12 cellular contexts compared by ENCODE assay signal in genomic region chr10:28734940-28735759, GRCh38. TPM values are rescaled to one million over a fixed set of nuclear protein-coding genes. Genes with fewer than 3 reads are reported as not detected.
A peak's percentile ranks its signal among the peaks of the same experiment; 100 is the strongest.
DNase-seq lines count a peak whose midpoint lies in the region; ATAC-seq, FAIRE-seq and TF ChIP-seq lines count a peak whose summit lies in the region.
"Had no signal": no experiment of that assay in that cellular context is flagged by ENCODE, and none has a peak within 500 bp of the region (broad histone marks: within the 10 kb centered on the region; RNA-seq: fewer than 3 reads in every experiment).

No MANE protein-coding gene starts in this region.

- no peaks in the 10 kb centered on the region for H3K4me1 ChIP-seq in left lung
- no peaks in the 10 kb centered on the region for H3K4me1 ChIP-seq in CD8-positive, alpha-beta T cell (ENCODE audit: insufficient read depth, low read length)
- H3K4me1 ChIP-seq: body of pancreas had no signal

- H3K4me3 ChIP-seq in AG04450 (ENCODE audit: low read depth, low read length) (no peak overlapping the region), astrocyte of the cerebellum (ENCODE audit: low read depth, low read length) (no peak overlapping the region), left lung (no peak overlapping the region)
- H3K4me3 ChIP-seq in CD8-positive, alpha-beta T cell (ENCODE audit: low read depth, low read length), result no peak overlapping the region
- H3K4me3 ChIP-seq: body of pancreas had no signal

- H3K27me3 Mint-ChIP-seq in CD8-positive, alpha-beta T cell (ENCODE audit: low read depth), result peaks cover 20% of the 10 kb centered on the region

- intact Hi-C loops in left lung (cut with DNase I), result no loop called here
- intact Hi-C loops in CD8-positive, alpha-beta T cell (cut with DNase I, micrococcal nuclease), result no loop called here

- H3K36me3 Mint-ChIP-seq in CD8-positive, alpha-beta T cell, result no peaks in the 10 kb centered on the region

- peaks cover 4% of the 10 kb centered on the region for H3K9me3 Mint-ChIP-seq in CD8-positive, alpha-beta T cell

- H3K4me3 Mint-ChIP-seq in CD8-positive, alpha-beta T cell, result no peak overlapping the region
- H3K4me3 Mint-ChIP-seq: naive thymus-derived CD4-positive, alpha-beta T cell had no signal

- no peak for FAIRE-seq in HTR-8/SVneo (lab: Jason Lieb, UNC)

- no peaks in the 10 kb centered on the region for H3K4me1 Mint-ChIP-seq in CD8-positive, alpha-beta T cell (ENCODE audit: low read depth)

- POLR2A ChIA-PET in AG04450 (lab: Yijun Ruan, JAX), result interaction anchor here (1.2 kb wide), 1 partner anchor 56 kb away, joined by 6 read pairs; no protein-coding TSS in a partner anchor
- POLR2A ChIA-PET in CD8-positive, alpha-beta T cell (lab: Charles Lee), result no interaction called here

- TF ChIP-seq CTCF in AG04450 (IDR thresholded peaks at IDR 0.05; ENCODE audit: low read depth, low read length), result no peak
- no peak for TF ChIP-seq CTCF in astrocyte of the cerebellum (IDR thresholded peaks at IDR 0.05; ENCODE audit: low read depth, low read length, missing control alignments)
- no peak for TF ChIP-seq CTCF in left lung (IDR thresholded peaks at IDR 0.05)
- no peak for TF ChIP-seq CTCF in CD8-positive, alpha-beta T cell (IDR thresholded peaks at IDR 0.05)

- no peaks in the 10 kb centered on the region for H3K27me3 ChIP-seq in AG04450 (ENCODE audit: control insufficient read depth, insufficient read depth, low read length)
- no peaks in the 10 kb centered on the region for H3K27me3 ChIP-seq in left lung
- H3K27me3 ChIP-seq in CD8-positive, alpha-beta T cell (ENCODE audit: insufficient read depth, low read length), result no peaks in the 10 kb centered on the region
- H3K27me3 ChIP-seq: body of pancreas had no signal

- H3K27ac ChIP-seq in AG04450 (ENCODE audit: low read depth, low read length) (peak overlapping the region; percentile 85), left lung (no peak overlapping the region)
- H3K27ac ChIP-seq in CD8-positive, alpha-beta T cell (ENCODE audit: low read depth, low read length), result no peak overlapping the region
- H3K27ac ChIP-seq: body of pancreas had no signal

- H3K27ac Mint-ChIP-seq in CD8-positive, alpha-beta T cell, result no peak overlapping the region
- H3K27ac Mint-ChIP-seq: naive thymus-derived CD4-positive, alpha-beta T cell had no signal

- H3K36me3 ChIP-seq in left lung, result no peaks in the 10 kb centered on the region
- no peaks in the 10 kb centered on the region for H3K36me3 ChIP-seq in CD8-positive, alpha-beta T cell (ENCODE audit: insufficient read depth, low read length)

- CTCF ChIA-PET in AG04450 (lab: Charles Lee), result no interaction called here
- CTCF ChIA-PET in CD8-positive, alpha-beta T cell (lab: Charles Lee), result no interaction called here

- in situ Hi-C loops in astrocyte of the cerebellum (cut with HindIII; ENCODE audit: low sequenced_read_pairs), result no loop called here

- H3K9me3 ChIP-seq in AG04450 (ENCODE audit: control insufficient read depth, insufficient read depth, low read length) (peaks cover 3% of the 10 kb centered on the region; the same call in 1 of the 2 replicates), left lung (peaks cover 0 to 4% of the 10 kb centered on the region in 2 donors)
- H3K9me3 ChIP-seq in CD8-positive, alpha-beta T cell (ENCODE audit: low read length), result no peaks in the 10 kb centered on the region
- H3K9me3 ChIP-seq: body of pancreas had no signal

- peak; percentile 96 for DNase-seq in AG04450 (ENCODE audit: low read depth, low spot score)
- DNase-seq in HTR-8/SVneo (ENCODE audit: insufficient read length, low spot score), result peak; percentile 65
- DNase-seq in astrocyte of the cerebellum (ENCODE audit: low read depth), result peak; percentile 86
- no peak for DNase-seq in left lung
- no peak for DNase-seq in NCI-H1436 (lab: John Stamatoyannopoulos, UW)
- no peak for DNase-seq in CD8-positive, alpha-beta T cell
- DNase-seq: KBM-7; naive thymus-derived CD4-positive, alpha-beta T cell had no signal

- ATAC-seq in left lung (peak; percentile 90), HG03439 (IDR thresholded peaks at IDR 0.05; ENCODE audit: unreplicated experiment) (no peak), GM21526 (IDR thresholded peaks at IDR 0.05; ENCODE audit: low FRiP score, unreplicated experiment) (no peak)
- ATAC-seq in CD8-positive, alpha-beta T cell, result no peak
- ATAC-seq: body of pancreas; naive thymus-derived CD4-positive, alpha-beta T cell had no signal

RNA-seq across cellular contexts. Expression of gene BAMBI, which starts 57.8 kb away (rescaled TPM):
- 10.8 and 11.0 TPM in 2 replicates for polyA plus RNA-seq in AG04450 (2011; rRNA removed)
- polyA minus RNA-seq in AG04450 (2011; rRNA and poly(A)+ RNA removed), result 6.3 and 7.0 TPM in 2 replicates
- total RNA-seq in left lung, result 10 to 100 TPM in 1 of 2 donors, 1 to 10 TPM in 1; 7.5 to 24.7 TPM
- total RNA-seq in CD8-positive, alpha-beta T cell, result 1 to 10 TPM; 3.5 to 3.6 TPM
- total RNA-seq: T-helper 1 cell treated with Interleukin-12 subunit alpha and Interleukin-12 subunit beta and Interleukin-4 antibody, amounts not matched to agents 30 ng/mL and 1 ng/mL, for 36 hours had no signal
- polyA plus RNA-seq: naive thymus-derived CD4-positive, alpha-beta T cell had no signal

Comparison
In these comparisons a context has a peak if more than half of its experiments do, and no peak if none do; other contexts are left out.
1. DNase-seq: peak in AG04450 (single experiment), HTR-8/SVneo (single experiment) and astrocyte of the cerebellum (single experiment); none in left lung (0 of 2), NCI-H1436 (single experiment) and CD8-positive, alpha-beta T cell (0 of 7).